In the genomic region with DNA sequence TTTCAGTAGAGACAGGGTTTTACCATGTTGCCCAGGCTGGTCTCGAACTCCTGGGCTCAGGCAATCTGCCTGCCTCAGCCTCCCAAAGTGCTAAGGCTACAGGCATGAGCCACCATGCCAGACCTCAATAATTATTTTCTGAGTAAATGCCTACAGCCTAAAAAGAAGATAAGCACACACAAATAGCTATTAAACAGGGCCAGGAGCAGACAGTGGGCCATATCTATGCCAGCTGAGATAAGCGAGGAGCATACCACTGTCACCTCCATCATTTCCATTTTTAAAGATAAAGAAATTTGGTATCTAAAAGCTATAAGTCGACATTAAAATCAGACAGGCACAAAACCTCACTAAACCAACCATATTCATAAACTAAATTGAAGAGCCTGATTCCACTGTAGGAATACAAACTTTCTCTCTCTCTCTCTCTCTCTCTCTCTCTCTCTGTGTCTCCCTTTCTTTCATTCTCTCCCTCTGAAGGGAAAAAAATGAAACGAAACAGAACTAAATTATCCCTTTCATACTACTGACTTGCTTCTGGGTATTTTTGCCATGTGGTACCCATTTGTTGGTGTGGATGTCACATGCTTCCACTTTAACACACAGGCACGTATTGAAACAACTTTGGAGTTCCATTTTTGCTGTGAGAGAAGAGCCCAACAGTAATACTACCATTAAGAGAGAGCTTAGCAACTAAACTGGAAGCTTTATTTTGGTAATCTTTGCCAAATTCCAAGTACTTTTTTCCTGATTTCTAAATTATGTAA, we compare ENCODE assay signal across 22 cellular contexts.
"Had no signal": no experiment of that assay in that cellular context is flagged by ENCODE, and none has a peak within 500 bp of the region (broad histone marks: within the 10 kb centered on the region; RNA-seq: fewer than 3 reads in every experiment).

No MANE protein-coding gene starts in this region.

- H3K27me3 ChIP-seq: esophagus squamous epithelium, foreskin keratinocyte, transverse colon, uterus had no signal

- ATAC-seq: activated CD8-positive, alpha-beta memory T cell treated with anti-CD3 and anti-CD28 coated beads, Interleukin-2, amount 10 ng/mL, durations not matched to agents 7 days and 5 days; foreskin keratinocyte; lower lobe of right lung; natural killer cell treated with Interleukin-12 subunit alpha and Interleukin-12 subunit beta and Interleukin-15 and Interleukin-18, amount 100 ng/mL, for 72 hours; stimulated activated naive CD8-positive, alpha-beta T cell treated with anti-CD3 and anti-CD28 coated beads, Interleukin-15, Interleukin-2, amounts not matched to agents 100 U/mL and 50 U/mL, for 24 hours had no signal

- H3K27me3 Mint-ChIP-seq: activated CD4-positive, alpha-beta memory T cell treated with anti-CD3 and anti-CD28 coated beads, Interleukin-2, amount 10 ng/mL, durations not matched to agents 7 days and 5 days; activated CD8-positive, alpha-beta memory T cell treated with anti-CD3 and anti-CD28 coated beads, Interleukin-2, amount 10 ng/mL, durations not matched to agents 7 days and 5 days; brain; natural killer cell treated with Interleukin-12 subunit alpha and Interleukin-12 subunit beta and Interleukin-15 and Interleukin-18, amount 100 ng/mL, for 72 hours had no signal

- H3K27ac Mint-ChIP-seq: activated CD4-positive, alpha-beta memory T cell treated with anti-CD3 and anti-CD28 coated beads, Interleukin-2, amount 10 ng/mL, durations not matched to agents 7 days and 5 days; activated CD8-positive, alpha-beta memory T cell treated with anti-CD3 and anti-CD28 coated beads, Interleukin-2, amount 10 ng/mL, durations not matched to agents 7 days and 5 days; natural killer cell treated with Interleukin-12 subunit alpha and Interleukin-12 subunit beta and Interleukin-15 and Interleukin-18, amount 100 ng/mL, for 72 hours; T-helper 2 cell treated with Interferon-gamma antibody and Interleukin-4, amounts not matched to agents 5 μg/mL and 100 μg/mL, for 36 hours had no signal

- H3K4me1 ChIP-seq: esophagus squamous epithelium, foreskin keratinocyte, lower lobe of right lung, transverse colon, uterus had no signal

- DNase-seq: activated CD4-positive, alpha-beta memory T cell treated with anti-CD3 and anti-CD28 coated beads, Interleukin-2, amount 10 ng/mL, durations not matched to agents 7 days and 5 days; activated CD4-positive, alpha-beta T cell treated with anti-CD3 and anti-CD28 coated beads for 48 hours; activated CD4-positive, CD25-positive, alpha-beta regulatory T cell; activated CD8-positive, alpha-beta memory T cell treated with anti-CD3 and anti-CD28 coated beads, Interleukin-2, amount 10 ng/mL, durations not matched to agents 7 days and 5 days; activated naive CD4-positive, alpha-beta T cell; anterior cingulate cortex; cortex of kidney; effector CD4-positive, alpha-beta T cell; esophagus squamous epithelium; foreskin keratinocyte; glutamatergic neuron; lower lobe of right lung; retina; stimulated activated CD4-positive, alpha-beta T cell treated with anti-CD3 and anti-CD28 coated beads, Interleukin-12 subunit alpha, Interleukin-12 subunit beta, amount 100 ng/mL, for 4 hours; stimulated activated CD4-positive, alpha-beta T cell treated with anti-CD3 and anti-CD28 coated beads, Interleukin-1b, Interleukin-23, amount 100 ng/mL, for 48 hours; stimulated activated CD8-positive, alpha-beta memory T cell treated with anti-CD3 and anti-CD28 coated beads, Interleukin-4, amount 100 ng/mL, for 48 hours; stimulated activated naive CD8-positive, alpha-beta T cell treated with anti-CD3 and anti-CD28 coated beads, Interleukin-15, Interleukin-2, amounts not matched to agents 100 U/mL and 50 U/mL, for 24 hours; transverse colon; uterus had no signal

- H3K36me3 ChIP-seq: uterus had no signal

- H3K4me1 Mint-ChIP-seq: activated CD4-positive, alpha-beta memory T cell treated with anti-CD3 and anti-CD28 coated beads, Interleukin-2, amount 10 ng/mL, durations not matched to agents 7 days and 5 days; activated CD8-positive, alpha-beta memory T cell treated with anti-CD3 and anti-CD28 coated beads, Interleukin-2, amount 10 ng/mL, durations not matched to agents 7 days and 5 days had no signal

- H3K4me3 Mint-ChIP-seq: activated CD4-positive, alpha-beta memory T cell treated with anti-CD3 and anti-CD28 coated beads, Interleukin-2, amount 10 ng/mL, durations not matched to agents 7 days and 5 days; activated CD8-positive, alpha-beta memory T cell treated with anti-CD3 and anti-CD28 coated beads, Interleukin-2, amount 10 ng/mL, durations not matched to agents 7 days and 5 days; brain; natural killer cell treated with Interleukin-12 subunit alpha and Interleukin-12 subunit beta and Interleukin-15 and Interleukin-18, amount 100 ng/mL, for 72 hours; T-helper 2 cell treated with Interferon-gamma antibody and Interleukin-4, amounts not matched to agents 5 μg/mL and 100 μg/mL, for 36 hours had no signal

- H3K9me3 Mint-ChIP-seq: activated CD4-positive, alpha-beta memory T cell treated with anti-CD3 and anti-CD28 coated beads, Interleukin-2, amount 10 ng/mL, durations not matched to agents 7 days and 5 days; brain; natural killer cell treated with Interleukin-12 subunit alpha and Interleukin-12 subunit beta and Interleukin-15 and Interleukin-18, amount 100 ng/mL, for 72 hours; T-helper 2 cell treated with Interferon-gamma antibody and Interleukin-4, amounts not matched to agents 5 μg/mL and 100 μg/mL, for 36 hours had no signal

- H3K4me3 ChIP-seq: esophagus squamous epithelium, lower lobe of right lung, transverse colon, uterus had no signal

- H3K9me3 ChIP-seq: esophagus squamous epithelium, lower lobe of right lung, transverse colon, uterus had no signal

- H3K27ac ChIP-seq: esophagus squamous epithelium, foreskin keratinocyte, lower lobe of right lung, transverse colon, uterus had no signal
